ENCODE assay signal across 1 cellular context in the genomic region with DNA sequence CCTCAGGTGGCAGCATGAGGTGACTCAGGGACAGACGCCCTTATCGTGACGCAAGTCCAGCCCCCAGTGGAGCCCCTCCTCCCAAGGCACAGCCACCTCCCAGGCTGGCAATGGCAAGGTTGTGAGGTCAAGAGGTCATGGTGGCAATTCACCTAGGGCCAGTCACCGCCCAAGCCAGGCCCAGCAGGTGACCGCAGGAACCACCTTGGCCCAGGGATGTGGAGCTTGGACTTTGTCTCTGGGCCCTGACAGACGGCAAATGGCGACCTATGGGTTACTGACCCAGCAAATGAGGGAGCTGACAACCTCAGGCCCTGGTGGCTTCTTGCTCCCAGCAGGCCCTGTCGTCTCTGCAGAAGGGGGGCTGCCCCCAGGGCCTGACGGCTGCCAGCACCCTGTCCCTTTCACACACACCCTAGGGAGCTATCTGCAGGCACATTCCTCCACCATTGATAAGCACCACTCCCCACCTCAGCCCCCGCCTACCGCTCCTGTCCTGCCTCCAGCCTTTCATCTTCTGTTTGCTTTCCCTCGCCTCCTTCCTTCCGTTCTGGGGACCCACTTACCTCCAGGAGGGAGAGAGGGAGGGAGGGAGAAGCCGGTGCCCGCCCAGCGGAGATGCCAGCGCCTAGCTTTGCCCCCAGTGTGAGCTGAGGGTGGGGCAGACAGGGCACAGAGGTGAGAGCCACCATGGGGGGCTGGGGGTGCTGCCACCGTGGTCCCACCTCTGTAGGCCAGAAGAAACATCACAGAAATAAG.
A peak's percentile ranks its signal among the peaks of the same experiment; 100 is the strongest.
TF ChIP-seq lines count a peak whose summit lies in the region.

No MANE protein-coding gene starts in this region.

TF ChIP-seq in HepG2, 621 proteins besides CTCF, POLR2A, EP300 and RAD21 (continued from another document and continues in another):
- TF ChIP-seq, protein P1, sequence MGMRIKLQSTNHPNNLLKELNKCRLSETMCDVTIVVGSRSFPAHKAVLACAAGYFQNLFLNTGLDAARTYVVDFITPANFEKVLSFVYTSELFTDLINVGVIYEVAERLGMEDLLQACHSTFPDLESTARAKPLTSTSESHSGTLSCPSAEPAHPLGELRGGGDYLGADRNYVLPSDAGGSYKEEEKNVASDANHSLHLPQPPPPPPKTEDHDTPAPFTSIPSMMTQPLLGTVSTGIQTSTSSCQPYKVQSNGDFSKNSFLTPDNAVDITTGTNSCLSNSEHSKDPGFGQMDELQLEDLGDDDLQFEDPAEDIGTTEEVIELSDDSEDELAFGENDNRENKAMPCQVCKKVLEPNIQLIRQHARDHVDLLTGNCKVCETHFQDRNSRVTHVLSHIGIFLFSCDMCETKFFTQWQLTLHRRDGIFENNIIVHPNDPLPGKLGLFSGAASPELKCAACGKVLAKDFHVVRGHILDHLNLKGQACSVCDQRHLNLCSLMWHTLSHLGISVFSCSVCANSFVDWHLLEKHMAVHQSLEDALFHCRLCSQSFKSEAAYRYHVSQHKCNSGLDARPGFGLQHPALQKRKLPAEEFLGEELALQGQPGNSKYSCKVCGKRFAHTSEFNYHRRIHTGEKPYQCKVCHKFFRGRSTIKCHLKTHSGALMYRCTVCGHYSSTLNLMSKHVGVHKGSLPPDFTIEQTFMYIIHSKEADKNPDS (CRISPR knock-in tag; IDR thresholded peaks at IDR 0.05), result no peak
- TF ChIP-seq, protein P2, sequence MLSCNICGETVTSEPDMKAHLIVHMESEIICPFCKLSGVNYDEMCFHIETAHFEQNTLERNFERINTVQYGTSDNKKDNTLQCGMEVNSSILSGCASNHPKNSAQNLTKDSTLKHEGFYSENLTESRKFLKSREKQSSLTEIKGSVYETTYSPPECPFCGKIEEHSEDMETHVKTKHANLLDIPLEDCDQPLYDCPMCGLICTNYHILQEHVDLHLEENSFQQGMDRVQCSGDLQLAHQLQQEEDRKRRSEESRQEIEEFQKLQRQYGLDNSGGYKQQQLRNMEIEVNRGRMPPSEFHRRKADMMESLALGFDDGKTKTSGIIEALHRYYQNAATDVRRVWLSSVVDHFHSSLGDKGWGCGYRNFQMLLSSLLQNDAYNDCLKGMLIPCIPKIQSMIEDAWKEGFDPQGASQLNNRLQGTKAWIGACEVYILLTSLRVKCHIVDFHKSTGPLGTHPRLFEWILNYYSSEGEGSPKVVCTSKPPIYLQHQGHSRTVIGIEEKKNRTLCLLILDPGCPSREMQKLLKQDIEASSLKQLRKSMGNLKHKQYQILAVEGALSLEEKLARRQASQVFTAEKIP (CRISPR knock-in tag; IDR thresholded peaks at IDR 0.05; ENCODE audit: borderline replicate concordance), result no peak
- peak; percentile 31; the same call in 1 of the 2 replicates for TF ChIP-seq NFIC (IDR thresholded peaks at IDR 0.05; ENCODE audit: low read length)
- no peak for TF ChIP-seq ZNF564 (CRISPR knock-in tag; IDR thresholded peaks at IDR 0.05)
- TF ChIP-seq NONO (IDR thresholded peaks at IDR 0.05), result no peak
- TF ChIP-seq NONO (CRISPR knock-in tag; conservative IDR thresholded peaks at IDR 0.05), result peak; percentile 97
- TF ChIP-seq, protein P3, sequence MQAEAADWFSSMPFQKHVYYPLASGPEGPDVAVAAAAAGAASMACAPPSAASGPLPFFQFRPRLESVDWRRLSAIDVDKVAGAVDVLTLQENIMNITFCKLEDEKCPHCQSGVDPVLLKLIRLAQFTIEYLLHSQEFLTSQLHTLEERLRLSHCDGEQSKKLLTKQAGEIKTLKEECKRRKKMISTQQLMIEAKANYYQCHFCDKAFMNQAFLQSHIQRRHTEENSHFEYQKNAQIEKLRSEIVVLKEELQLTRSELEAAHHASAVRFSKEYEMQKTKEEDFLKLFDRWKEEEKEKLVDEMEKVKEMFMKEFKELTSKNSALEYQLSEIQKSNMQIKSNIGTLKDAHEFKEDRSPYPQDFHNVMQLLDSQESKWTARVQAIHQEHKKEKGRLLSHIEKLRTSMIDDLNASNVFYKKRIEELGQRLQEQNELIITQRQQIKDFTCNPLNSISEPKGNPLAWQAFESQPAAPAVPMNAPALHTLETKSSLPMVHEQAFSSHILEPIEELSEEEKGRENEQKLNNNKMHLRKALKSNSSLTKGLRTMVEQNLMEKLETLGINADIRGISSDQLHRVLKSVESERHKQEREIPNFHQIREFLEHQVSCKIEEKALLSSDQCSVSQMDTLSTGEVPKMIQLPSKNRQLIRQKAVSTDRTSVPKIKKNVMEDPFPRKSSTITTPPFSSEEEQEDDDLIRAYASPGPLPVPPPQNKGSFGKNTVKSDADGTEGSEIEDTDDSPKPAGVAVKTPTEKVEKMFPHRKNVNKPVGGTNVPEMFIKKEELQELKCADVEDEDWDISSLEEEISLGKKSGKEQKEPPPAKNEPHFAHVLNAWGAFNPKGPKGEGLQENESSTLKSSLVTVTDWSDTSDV (CRISPR knock-in tag; IDR thresholded peaks at IDR 0.05), result no peak
- peak; percentile 57; the same call in 1 of the 2 replicates for TF ChIP-seq ZSCAN25 (CRISPR knock-in tag; IDR thresholded peaks at IDR 0.05)
- TF ChIP-seq ZNF484 (CRISPR knock-in tag; IDR thresholded peaks at IDR 0.05; ENCODE audit: borderline replicate concordance, low read depth), result no peak
- TF ChIP-seq, protein P4, sequence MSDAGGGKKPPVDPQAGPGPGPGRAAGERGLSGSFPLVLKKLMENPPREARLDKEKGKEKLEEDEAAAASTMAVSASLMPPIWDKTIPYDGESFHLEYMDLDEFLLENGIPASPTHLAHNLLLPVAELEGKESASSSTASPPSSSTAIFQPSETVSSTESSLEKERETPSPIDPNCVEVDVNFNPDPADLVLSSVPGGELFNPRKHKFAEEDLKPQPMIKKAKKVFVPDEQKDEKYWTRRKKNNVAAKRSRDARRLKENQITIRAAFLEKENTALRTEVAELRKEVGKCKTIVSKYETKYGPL (CRISPR knock-in tag; IDR thresholded peaks at IDR 0.05), result no peak
- TF ChIP-seq SAP130 (CRISPR knock-in tag; IDR thresholded peaks at IDR 0.05; ENCODE audit: low read depth), result peak; percentile 93
- peak; percentile 80; the same call in 1 of the 2 replicates for TF ChIP-seq MIER3 (CRISPR knock-in tag; IDR thresholded peaks at IDR 0.05; ENCODE audit: borderline replicate concordance)
- TF ChIP-seq, protein P5, sequence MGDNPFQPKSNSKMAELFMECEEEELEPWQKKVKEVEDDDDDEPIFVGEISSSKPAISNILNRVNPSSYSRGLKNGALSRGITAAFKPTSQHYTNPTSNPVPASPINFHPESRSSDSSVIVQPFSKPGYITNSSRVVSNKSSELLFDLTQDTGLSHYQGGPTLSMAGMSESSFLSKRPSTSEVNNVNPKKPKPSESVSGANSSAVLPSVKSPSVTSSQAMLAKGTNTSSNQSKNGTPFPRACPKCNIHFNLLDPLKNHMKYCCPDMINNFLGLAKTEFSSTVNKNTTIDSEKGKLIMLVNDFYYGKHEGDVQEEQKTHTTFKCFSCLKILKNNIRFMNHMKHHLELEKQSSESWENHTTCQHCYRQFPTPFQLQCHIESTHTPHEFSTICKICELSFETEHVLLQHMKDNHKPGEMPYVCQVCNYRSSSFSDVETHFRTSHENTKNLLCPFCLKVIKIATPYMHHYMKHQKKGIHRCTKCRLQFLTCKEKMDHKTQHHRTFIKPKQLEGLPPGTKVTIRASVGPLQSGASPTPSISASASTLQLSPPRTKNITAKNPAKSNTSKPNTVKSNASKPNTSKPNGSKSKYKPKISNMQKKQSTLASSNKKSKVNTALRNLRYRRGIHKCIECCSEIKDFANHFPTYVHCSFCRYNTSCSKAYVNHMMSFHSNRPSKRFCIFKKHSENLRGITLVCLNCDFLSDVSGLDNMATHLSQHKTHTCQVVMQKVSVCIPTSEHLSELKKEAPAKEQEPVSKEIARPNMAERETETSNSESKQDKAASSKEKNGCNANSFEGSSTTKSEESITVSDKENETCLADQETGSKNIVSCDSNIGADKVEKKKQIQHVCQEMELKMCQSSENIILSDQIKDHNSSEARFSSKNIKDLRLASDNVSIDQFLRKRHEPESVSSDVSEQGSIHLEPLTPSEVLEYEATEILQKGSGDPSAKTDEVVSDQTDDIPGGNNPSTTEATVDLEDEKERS (CRISPR knock-in tag; IDR thresholded peaks at IDR 0.05), result no peak
- TF ChIP-seq, protein P6, sequence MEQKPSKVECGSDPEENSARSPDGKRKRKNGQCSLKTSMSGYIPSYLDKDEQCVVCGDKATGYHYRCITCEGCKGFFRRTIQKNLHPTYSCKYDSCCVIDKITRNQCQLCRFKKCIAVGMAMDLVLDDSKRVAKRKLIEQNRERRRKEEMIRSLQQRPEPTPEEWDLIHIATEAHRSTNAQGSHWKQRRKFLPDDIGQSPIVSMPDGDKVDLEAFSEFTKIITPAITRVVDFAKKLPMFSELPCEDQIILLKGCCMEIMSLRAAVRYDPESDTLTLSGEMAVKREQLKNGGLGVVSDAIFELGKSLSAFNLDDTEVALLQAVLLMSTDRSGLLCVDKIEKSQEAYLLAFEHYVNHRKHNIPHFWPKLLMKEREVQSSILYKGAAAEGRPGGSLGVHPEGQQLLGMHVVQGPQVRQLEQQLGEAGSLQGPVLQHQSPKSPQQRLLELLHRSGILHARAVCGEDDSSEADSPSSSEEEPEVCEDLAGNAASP (CRISPR knock-in tag; IDR thresholded peaks at IDR 0.05; ENCODE audit: borderline replicate concordance), result peak; percentile 88; the same call in 1 of the 2 replicates
- peak; percentile 91 for TF ChIP-seq HDAC1 (CRISPR knock-in tag; IDR thresholded peaks at IDR 0.05)
- TF ChIP-seq SRSF1 (optimal IDR thresholded peaks at IDR 0.05; ENCODE audit: low read depth, low read length), result peak; percentile 92
- TF ChIP-seq NR2F2 (IDR thresholded peaks at IDR 0.05; ENCODE audit: borderline replicate concordance, low read depth), result peak; percentile 40; the same call in 1 of the 2 replicates
- TF ChIP-seq, protein P7, sequence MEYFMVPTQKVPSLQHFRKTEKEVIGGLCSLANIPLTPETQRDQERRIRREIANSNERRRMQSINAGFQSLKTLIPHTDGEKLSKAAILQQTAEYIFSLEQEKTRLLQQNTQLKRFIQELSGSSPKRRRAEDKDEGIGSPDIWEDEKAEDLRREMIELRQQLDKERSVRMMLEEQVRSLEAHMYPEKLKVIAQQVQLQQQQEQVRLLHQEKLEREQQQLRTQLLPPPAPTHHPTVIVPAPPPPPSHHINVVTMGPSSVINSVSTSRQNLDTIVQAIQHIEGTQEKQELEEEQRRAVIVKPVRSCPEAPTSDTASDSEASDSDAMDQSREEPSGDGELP (IDR thresholded peaks at IDR 0.05; ENCODE audit: borderline replicate concordance, low read depth), result peak; percentile 81; the same call in 1 of the 2 replicates
- TF ChIP-seq ZNF605 (CRISPR knock-in tag; IDR thresholded peaks at IDR 0.05), result peak; percentile 86
- TF ChIP-seq JUND (CRISPR knock-in tag; IDR thresholded peaks at IDR 0.05), result peak; percentile 48; the same call in 1 of the 2 replicates
- peak; percentile 89 for TF ChIP-seq HMG20B (CRISPR knock-in tag; conservative IDR thresholded peaks at IDR 0.05)
- TF ChIP-seq NCOR1 (IDR thresholded peaks at IDR 0.05; ENCODE audit: borderline replicate concordance, low read length), result peak; percentile 69
- TF ChIP-seq, protein P8, sequence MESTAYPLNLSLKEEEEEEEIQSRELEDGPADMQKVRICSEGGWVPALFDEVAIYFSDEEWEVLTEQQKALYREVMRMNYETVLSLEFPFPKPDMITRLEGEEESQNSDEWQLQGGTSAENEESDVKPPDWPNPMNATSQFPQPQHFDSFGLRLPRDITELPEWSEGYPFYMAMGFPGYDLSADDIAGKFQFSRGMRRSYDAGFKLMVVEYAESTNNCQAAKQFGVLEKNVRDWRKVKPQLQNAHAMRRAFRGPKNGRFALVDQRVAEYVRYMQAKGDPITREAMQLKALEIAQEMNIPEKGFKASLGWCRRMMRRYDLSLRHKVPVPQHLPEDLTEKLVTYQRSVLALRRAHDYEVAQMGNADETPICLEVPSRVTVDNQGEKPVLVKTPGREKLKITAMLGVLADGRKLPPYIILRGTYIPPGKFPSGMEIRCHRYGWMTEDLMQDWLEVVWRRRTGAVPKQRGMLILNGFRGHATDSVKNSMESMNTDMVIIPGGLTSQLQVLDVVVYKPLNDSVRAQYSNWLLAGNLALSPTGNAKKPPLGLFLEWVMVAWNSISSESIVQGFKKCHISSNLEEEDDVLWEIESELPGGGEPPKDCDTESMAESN (CRISPR knock-in tag; conservative IDR thresholded peaks at IDR 0.05), result 0 out of 2 replicates have a peak, but pooled peaks have one; percentile 32
- peak; percentile 88; the same call in 1 of the 2 replicates for TF ChIP-seq CBX5 (CRISPR knock-in tag; IDR thresholded peaks at IDR 0.05; ENCODE audit: borderline replicate concordance)
- TF ChIP-seq, protein P9, sequence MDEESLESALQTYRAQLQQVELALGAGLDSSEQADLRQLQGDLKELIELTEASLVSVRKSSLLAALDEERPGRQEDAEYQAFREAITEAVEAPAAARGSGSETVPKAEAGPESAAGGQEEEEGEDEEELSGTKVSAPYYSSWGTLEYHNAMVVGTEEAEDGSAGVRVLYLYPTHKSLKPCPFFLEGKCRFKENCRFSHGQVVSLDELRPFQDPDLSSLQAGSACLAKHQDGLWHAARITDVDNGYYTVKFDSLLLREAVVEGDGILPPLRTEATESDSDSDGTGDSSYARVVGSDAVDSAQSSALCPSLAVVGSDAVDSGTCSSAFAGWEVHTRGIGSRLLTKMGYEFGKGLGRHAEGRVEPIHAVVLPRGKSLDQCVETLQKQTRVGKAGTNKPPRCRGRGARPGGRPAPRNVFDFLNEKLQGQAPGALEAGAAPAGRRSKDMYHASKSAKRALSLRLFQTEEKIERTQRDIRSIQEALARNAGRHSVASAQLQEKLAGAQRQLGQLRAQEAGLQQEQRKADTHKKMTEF (CRISPR knock-in tag; IDR thresholded peaks at IDR 0.05), result peak; percentile 90
- no peak for TF ChIP-seq SNRNP70 (IDR thresholded peaks at IDR 0.05; ENCODE audit: low read depth, low read length)
- TF ChIP-seq ZNF7 (CRISPR knock-in tag; IDR thresholded peaks at IDR 0.05), result no peak
- TF ChIP-seq, protein P10, sequence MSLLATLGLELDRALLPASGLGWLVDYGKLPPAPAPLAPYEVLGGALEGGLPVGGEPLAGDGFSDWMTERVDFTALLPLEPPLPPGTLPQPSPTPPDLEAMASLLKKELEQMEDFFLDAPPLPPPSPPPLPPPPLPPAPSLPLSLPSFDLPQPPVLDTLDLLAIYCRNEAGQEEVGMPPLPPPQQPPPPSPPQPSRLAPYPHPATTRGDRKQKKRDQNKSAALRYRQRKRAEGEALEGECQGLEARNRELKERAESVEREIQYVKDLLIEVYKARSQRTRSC (CRISPR knock-in tag; IDR thresholded peaks at IDR 0.05; ENCODE audit: low read depth), result 0 out of 2 replicates have a peak, but pooled peaks have one; percentile 38
- peak; percentile 73 for TF ChIP-seq SPEN (CRISPR knock-in tag; IDR thresholded peaks at IDR 0.05; ENCODE audit: low read depth)
- TF ChIP-seq, protein P11, sequence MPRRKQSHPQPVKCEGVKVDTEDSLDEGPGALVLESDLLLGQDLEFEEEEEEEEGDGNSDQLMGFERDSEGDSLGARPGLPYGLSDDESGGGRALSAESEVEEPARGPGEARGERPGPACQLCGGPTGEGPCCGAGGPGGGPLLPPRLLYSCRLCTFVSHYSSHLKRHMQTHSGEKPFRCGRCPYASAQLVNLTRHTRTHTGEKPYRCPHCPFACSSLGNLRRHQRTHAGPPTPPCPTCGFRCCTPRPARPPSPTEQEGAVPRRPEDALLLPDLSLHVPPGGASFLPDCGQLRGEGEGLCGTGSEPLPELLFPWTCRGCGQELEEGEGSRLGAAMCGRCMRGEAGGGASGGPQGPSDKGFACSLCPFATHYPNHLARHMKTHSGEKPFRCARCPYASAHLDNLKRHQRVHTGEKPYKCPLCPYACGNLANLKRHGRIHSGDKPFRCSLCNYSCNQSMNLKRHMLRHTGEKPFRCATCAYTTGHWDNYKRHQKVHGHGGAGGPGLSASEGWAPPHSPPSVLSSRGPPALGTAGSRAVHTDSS (CRISPR knock-in tag; conservative IDR thresholded peaks at IDR 0.05), result no peak
- peak; percentile 49 for TF ChIP-seq CBX1 (IDR thresholded peaks at IDR 0.05; ENCODE audit: low read depth)
